In the genomic region with DNA sequence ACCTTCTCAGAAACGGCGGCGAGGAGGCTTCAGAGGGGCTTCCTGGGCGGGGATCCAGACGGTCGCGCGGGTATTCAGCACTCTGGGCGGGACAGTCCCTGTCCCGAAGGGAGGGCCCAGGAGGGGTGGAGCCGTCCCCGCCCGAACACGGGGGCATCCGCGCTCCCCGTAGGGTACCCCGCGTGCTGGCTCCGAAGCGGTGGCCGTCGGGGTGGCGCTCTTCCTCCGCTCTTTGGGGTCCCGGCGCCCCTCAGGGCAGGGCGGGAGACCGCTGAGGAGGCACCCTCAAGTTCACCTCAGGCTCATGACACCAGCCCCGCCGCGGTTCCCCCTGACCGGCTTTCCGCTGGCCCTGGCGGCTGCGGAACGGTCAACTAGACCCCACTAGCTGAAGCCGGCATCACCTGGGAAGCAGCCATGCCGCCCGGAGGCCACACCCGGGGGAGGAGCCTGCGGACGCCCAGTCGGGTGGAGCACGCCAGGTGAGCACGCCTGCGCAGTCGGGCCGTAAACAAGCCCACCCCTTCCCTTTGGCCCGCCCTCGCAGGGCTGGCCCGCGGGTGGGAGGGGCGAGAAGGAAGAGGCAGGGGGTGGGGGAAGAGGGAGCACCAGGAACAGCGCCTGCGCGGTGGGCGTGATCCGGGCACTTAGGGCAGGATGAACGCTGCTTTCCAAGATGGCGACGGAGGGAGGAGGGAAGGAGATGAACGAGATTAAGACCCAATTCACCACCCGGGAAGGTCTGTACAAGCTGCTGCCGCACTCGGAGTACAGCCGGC, we compare ENCODE assay signal across 1 cellular context.
TF ChIP-seq lines count a peak whose summit lies in the region.

A gene with protein sequence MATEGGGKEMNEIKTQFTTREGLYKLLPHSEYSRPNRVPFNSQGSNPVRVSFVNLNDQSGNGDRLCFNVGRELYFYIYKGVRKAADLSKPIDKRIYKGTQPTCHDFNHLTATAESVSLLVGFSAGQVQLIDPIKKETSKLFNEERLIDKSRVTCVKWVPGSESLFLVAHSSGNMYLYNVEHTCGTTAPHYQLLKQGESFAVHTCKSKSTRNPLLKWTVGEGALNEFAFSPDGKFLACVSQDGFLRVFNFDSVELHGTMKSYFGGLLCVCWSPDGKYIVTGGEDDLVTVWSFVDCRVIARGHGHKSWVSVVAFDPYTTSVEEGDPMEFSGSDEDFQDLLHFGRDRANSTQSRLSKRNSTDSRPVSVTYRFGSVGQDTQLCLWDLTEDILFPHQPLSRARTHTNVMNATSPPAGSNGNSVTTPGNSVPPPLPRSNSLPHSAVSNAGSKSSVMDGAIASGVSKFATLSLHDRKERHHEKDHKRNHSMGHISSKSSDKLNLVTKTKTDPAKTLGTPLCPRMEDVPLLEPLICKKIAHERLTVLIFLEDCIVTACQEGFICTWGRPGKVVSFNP (plus strand): TSS at position 650 of the 779 bp plus-strand sequence. CDS start 27 bp downstream, at position 677.

TF ChIP-seq in liver, 16 proteins besides CTCF, POLR2A, EP300 and RAD21 (continued from another document):
- TF ChIP-seq, protein P1, sequence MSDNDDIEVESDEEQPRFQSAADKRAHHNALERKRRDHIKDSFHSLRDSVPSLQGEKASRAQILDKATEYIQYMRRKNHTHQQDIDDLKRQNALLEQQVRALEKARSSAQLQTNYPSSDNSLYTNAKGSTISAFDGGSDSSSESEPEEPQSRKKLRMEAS (IDR thresholded peaks at IDR 0.05) = peak; percentile 41
- peak in 1 of 2 donors; percentile 67 for TF ChIP-seq GABPA (IDR thresholded peaks at IDR 0.05 in 1 of 2, conservative IDR thresholded peaks at IDR 0.05 in 1 of 2)
- peak in 1 of 2 donors; percentile 7 for TF ChIP-seq HNF4A (conservative IDR thresholded peaks at IDR 0.05)
